ENCODE assay signal across 23 cellular contexts in genomic region chr15:23013681-23014080, GRCh38.
"Had no signal": no experiment of that assay in that cellular context is flagged by ENCODE, and none has a peak within 500 bp of the region (broad histone marks: within the 10 kb centered on the region; RNA-seq: fewer than 3 reads in every experiment).

No MANE protein-coding gene starts in this region.

- H3K4me3 Mint-ChIP-seq: dendritic cell treated with granulocyte-macrophage colony-stimulating factor and Interleukin-4, amounts not matched to agents 40 ng/mL and 50 ng/mL, for 4 days; effector memory CD8-positive, alpha-beta T cell; endodermal cell; mesothelial cell of epicardium; naive B cell had no signal

- H3K4me1 Mint-ChIP-seq: endodermal cell, mesothelial cell of epicardium had no signal

- H3K27ac Mint-ChIP-seq: dendritic cell treated with granulocyte-macrophage colony-stimulating factor and Interleukin-4, amounts not matched to agents 40 ng/mL and 50 ng/mL, for 4 days; mesothelial cell of epicardium had no signal

- H3K27me3 Mint-ChIP-seq: dendritic cell treated with granulocyte-macrophage colony-stimulating factor and Interleukin-4, amounts not matched to agents 40 ng/mL and 50 ng/mL, for 4 days; effector memory CD8-positive, alpha-beta T cell; naive B cell had no signal

- H3K9me3 Mint-ChIP-seq: dendritic cell treated with granulocyte-macrophage colony-stimulating factor and Interleukin-4, amounts not matched to agents 40 ng/mL and 50 ng/mL, for 4 days; effector memory CD8-positive, alpha-beta T cell; endodermal cell; mesothelial cell of epicardium; naive B cell had no signal

- DNase-seq: cortex of kidney; effector CD8-positive, alpha-beta T cell; effector memory CD8-positive, alpha-beta T cell; endodermal cell; erythroblast; esophagus squamous epithelium; foreskin fibroblast; foreskin melanocyte; gastrocnemius medialis; glutamatergic neuron; heart right ventricle; hippocampal formation; left cardiac atrium; left lung; left ventricle myocardium superior; lower lobe of right lung; mesenchymal stem cell; mucosa of descending colon; naive B cell had no signal

- H3K4me1 ChIP-seq: esophagus squamous epithelium, gastrocnemius medialis, heart right ventricle, left lung, lower lobe of right lung had no signal

- H3K27me3 ChIP-seq: esophagus squamous epithelium, gastrocnemius medialis, heart right ventricle, left lung had no signal

- H3K9me3 ChIP-seq: esophagus squamous epithelium, gastrocnemius medialis, heart right ventricle, left lung, lower lobe of right lung, mucosa of descending colon had no signal

- H3K4me3 ChIP-seq: esophagus squamous epithelium, gastrocnemius medialis, heart right ventricle, left lung, lower lobe of right lung, mucosa of descending colon had no signal

- ATAC-seq: effector memory CD8-positive, alpha-beta T cell; esophagus mucosa; gastrocnemius medialis; left cardiac atrium; left lung; left ventricle myocardium superior; mucosa of descending colon had no signal

- H3K27ac ChIP-seq: epithelial cell of prostate, esophagus squamous epithelium, gastrocnemius medialis, heart right ventricle, left lung, lower lobe of right lung had no signal
